Comparison of ENCODE assay signal across 8 cellular contexts in the genomic region with DNA sequence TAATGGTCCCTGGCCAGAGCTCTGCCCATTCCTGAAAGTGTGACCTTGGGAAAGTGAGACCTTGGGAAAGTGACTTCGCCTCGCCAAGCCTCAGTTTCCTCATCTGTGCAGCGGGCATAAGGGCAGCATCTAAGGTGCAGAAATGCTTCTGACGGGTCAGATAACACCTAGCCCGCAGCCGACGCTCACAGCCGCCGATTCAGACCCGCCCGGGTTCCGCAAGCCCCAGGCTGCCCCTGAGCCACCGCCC. TPM values are rescaled to one million over a fixed set of nuclear protein-coding genes. Genes with fewer than 3 reads are reported as not detected.
A peak's percentile ranks its signal among the peaks of the same experiment; 100 is the strongest.
DNase-seq lines count a peak whose midpoint lies in the region; ATAC-seq and TF ChIP-seq lines count a peak whose summit lies in the region.

No MANE protein-coding gene starts in this region.

- H3K4me1 ChIP-seq in body of pancreas (peaks cover 46% of the 10 kb centered on the region), aorta (ENCODE audit: control insufficient read depth in 1 of 2, insufficient read depth in 2 of 2, low read length in 2 of 2) (peaks cover 3 to 4% of the 10 kb centered on the region in 2 donors)

- TF ChIP-seq CTCF in body of pancreas (IDR thresholded peaks at IDR 0.05), result no peak

- H3K9me3 Mint-ChIP-seq in memory B cell, result no peaks in the 10 kb centered on the region

- TF ChIP-seq POLR2A in body of pancreas (IDR thresholded peaks at IDR 0.05), result no peak

- H3K27me3 ChIP-seq in body of pancreas (no peaks in the 10 kb centered on the region), aorta (ENCODE audit: control insufficient read depth in 1 of 2, insufficient read depth in 2 of 2, low read length in 1 of 2) (no peaks in the 10 kb centered on the region)

- peaks cover 1% of the 10 kb centered on the region for H3K36me3 Mint-ChIP-seq in memory B cell

- peak overlapping the region; percentile 73 to 79 for H3K4me3 ChIP-seq in body of pancreas
- H3K4me3 ChIP-seq in aorta (ENCODE audit: low read length in 2 of 2), result peak overlapping the region; percentile 87 to 89

- H3K27ac Mint-ChIP-seq in memory B cell, result peak overlapping the region; percentile 83

- peak overlapping the region; percentile 96 for H3K4me3 Mint-ChIP-seq in memory B cell

- DNase-seq in body of pancreas (peak in 2 of 4 donors; percentile 13 to 34), memory B cell (ENCODE audit: low spot score in 2 of 2) (no peak), aorta (peak in 1 of 2 donors; percentile 78)
- DNase-seq in activated CD8-positive, alpha-beta memory T cell treated with anti-CD3 and anti-CD28 coated beads for 24 hours, result no peak
- DNase-seq in stimulated activated CD4-positive, alpha-beta T cell treated with anti-CD3 and anti-CD28 coated beads, Interleukin-4, amount 100 ng/mL, for 1 hour, result no peak
- no peak for DNase-seq in stimulated activated CD4-positive, alpha-beta T cell treated with anti-CD3 and anti-CD28 coated beads, Interleukin-2, amount 100 ng/mL, for 24 hours

- H3K27me3 Mint-ChIP-seq in memory B cell, result no peaks in the 10 kb centered on the region

- H3K36me3 ChIP-seq in body of pancreas (replicated peaks in 1 of 2; ENCODE audit: insufficient read depth in 1 of 2, low read depth in 2 of 2), result no peaks in the 10 kb centered on the region
- no peaks in the 10 kb centered on the region for H3K36me3 ChIP-seq in aorta (ENCODE audit: control insufficient read depth in 1 of 2, insufficient read depth in 2 of 2, low read length in 1 of 2)

- H3K9me3 ChIP-seq in body of pancreas (no peaks in the 10 kb centered on the region), aorta (ENCODE audit: control insufficient read depth, low read length) (no peaks in the 10 kb centered on the region)

- H3K27ac ChIP-seq in body of pancreas (peak overlapping the region; percentile 19 to 82 (median 72)), aorta (ENCODE audit: low read depth in 1 of 2, low read length in 2 of 2) (peak overlapping the region in 1 of 2 donors; percentile 28)

- peaks cover 60% of the 10 kb centered on the region for H3K4me1 Mint-ChIP-seq in memory B cell

- WGBS in body of pancreas, 2 donors, result 0% methylated on average over 13 of the region's 13 CpGs; no CpG with 5 or more reads in 1 of the 2 donors
- 0 to 2% methylated on average over 12 to 13 of the region's 13 CpGs for whole genome bisulfite sequencing in aorta, 2 donors

- peak; percentile 29 for ATAC-seq in GM19395 (IDR thresholded peaks at IDR 0.05; ENCODE audit: unreplicated experiment)
- peak; percentile 14 for ATAC-seq in HG03460 (IDR thresholded peaks at IDR 0.05; ENCODE audit: unreplicated experiment)
- no peak for ATAC-seq in body of pancreas
- ATAC-seq in memory B cell (ENCODE audit: low read depth), result peak; percentile 2
- no peak for ATAC-seq in aorta (ENCODE audit: low FRiP score)

- intact Hi-C loops in body of pancreas (cut with DNase I) (loop anchor here (10.0 kb wide), 1 partner anchor 72 kb away; a partner anchor contains a TSS), aorta (cut with DNase I) (loop anchor here (2.0 to 5.0 kb wide), 4 partner anchors 68 to 275 kb away; a partner anchor contains a TSS)

RNA-seq across cellular contexts. Expression of a gene that starts 0.5 kb away (rescaled TPM):
- total RNA-seq in body of pancreas (10 to 100 TPM; 47.5 to 57.7 TPM), aorta (100 to 1,000 TPM; 249 to 273 TPM)
- polyA plus RNA-seq in aorta, result 100 to 1,000 TPM; 105 to 202 TPM

Comparison
In these comparisons a context has a peak if more than half of its experiments do, and no peak if none do; other contexts are left out.
1. ATAC-seq: peak in GM19395 (single experiment), HG03460 (single experiment) and memory B cell (single experiment); none in body of pancreas (single experiment) and aorta (single experiment).
2. RNA of a gene that starts 0.5 kb away (total RNA-seq): 249 to 273 TPM in aorta; 47.5 to 57.7 TPM in body of pancreas; every median in the first group is over 4 times any median in the second.